12 cellular contexts compared by ENCODE assay signal in the genomic region with DNA sequence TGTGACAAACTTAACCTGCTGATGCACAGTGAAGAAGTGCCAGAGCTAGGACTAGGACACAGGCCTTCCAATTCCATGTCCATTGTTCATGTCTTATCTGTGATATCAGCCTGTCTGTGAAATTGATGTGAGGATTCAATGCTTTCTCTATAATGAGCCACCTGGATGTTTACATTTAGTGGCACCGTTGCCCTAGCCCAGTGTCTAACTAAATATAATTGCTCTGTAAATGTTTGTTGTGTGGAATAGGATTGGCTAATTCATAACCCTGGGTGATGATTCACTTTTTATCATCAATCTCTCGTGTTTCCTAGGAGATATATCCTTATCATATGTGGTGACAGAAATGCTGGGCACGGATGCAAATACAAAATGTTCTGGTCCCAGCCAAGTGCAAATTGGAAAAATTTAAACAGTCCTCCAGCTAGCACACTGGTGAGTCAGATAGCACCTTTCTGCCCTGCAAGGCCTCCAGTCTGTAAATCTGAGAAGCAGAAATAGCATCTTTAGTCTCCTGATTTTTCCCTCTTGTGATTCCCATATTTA. TPM values are rescaled to one million over a fixed set of nuclear protein-coding genes. Genes with fewer than 3 reads are reported as not detected.
DNase-seq lines count a peak whose midpoint lies in the region; ATAC-seq and TF ChIP-seq lines count a peak whose summit lies in the region.
"Had no signal": no experiment of that assay in that cellular context is flagged by ENCODE, and none has a peak within 500 bp of the region (broad histone marks: within the 10 kb centered on the region; RNA-seq: fewer than 3 reads in every experiment).

No MANE protein-coding gene starts in this region.

- H3K27me3 Mint-ChIP-seq in activated naive CD4-positive, alpha-beta T cell treated with anti-CD3 and anti-CD28 coated beads for 36 hours (ENCODE audit: low read depth), result peaks cover 7% of the 10 kb centered on the region

- H3K4me3 Mint-ChIP-seq in activated naive CD4-positive, alpha-beta T cell treated with anti-CD3 and anti-CD28 coated beads for 36 hours, result no peak overlapping the region
- H3K4me3 Mint-ChIP-seq: activated CD4-positive, alpha-beta T cell treated with anti-CD3 and anti-CD28 coated beads, Interleukin-2, amount 10 ng/mL, durations not matched to agents 7 days and 5 days had no signal

- CTCF ChIA-PET in activated naive CD4-positive, alpha-beta T cell treated with anti-CD3 and anti-CD28 coated beads for 36 hours (lab: Charles Lee), result no interaction called here

- no peaks in the 10 kb centered on the region for H3K36me3 Mint-ChIP-seq in activated naive CD4-positive, alpha-beta T cell treated with anti-CD3 and anti-CD28 coated beads for 36 hours (ENCODE audit: low read depth)

- no peak for TF ChIP-seq CTCF in GM20000 (IDR thresholded peaks at IDR 0.05; ENCODE audit: extremely low read depth, missing control alignments)

- DNase-seq in A172 (ENCODE audit: low spot score) (peak; percentile 95), HS-5 (ENCODE audit: low read depth) (peak; percentile 71), NCI-H748 treated with DMSO at 0.1 percent for 48 hours (lab: John Stamatoyannopoulos, UW) (peak; percentile 98), fibroblast of gingiva (ENCODE audit: low read depth) (peak; percentile 37), GM20000 (ENCODE audit: low spot score) (no peak), hepatic stellate cell (ENCODE audit: low spot score) (no peak)
- no peak for DNase-seq in activated naive CD4-positive, alpha-beta T cell treated with anti-CD3 and anti-CD28 coated beads for 36 hours
- DNase-seq: activated CD4-positive, alpha-beta T cell treated with anti-CD3 and anti-CD28 coated beads, Interleukin-2, amount 10 ng/mL, durations not matched to agents 7 days and 5 days; central memory CD4-positive, alpha-beta T cell; NCI-H187; stomach had no signal

- no peaks in the 10 kb centered on the region for H3K9me3 Mint-ChIP-seq in activated naive CD4-positive, alpha-beta T cell treated with anti-CD3 and anti-CD28 coated beads for 36 hours
- H3K9me3 Mint-ChIP-seq: activated CD4-positive, alpha-beta T cell treated with anti-CD3 and anti-CD28 coated beads, Interleukin-2, amount 10 ng/mL, durations not matched to agents 7 days and 5 days had no signal

- H3K27ac Mint-ChIP-seq in activated naive CD4-positive, alpha-beta T cell treated with anti-CD3 and anti-CD28 coated beads for 36 hours, result no peak overlapping the region
- H3K27ac Mint-ChIP-seq: activated CD4-positive, alpha-beta T cell treated with anti-CD3 and anti-CD28 coated beads, Interleukin-2, amount 10 ng/mL, durations not matched to agents 7 days and 5 days had no signal

- intact Hi-C loops in activated naive CD4-positive, alpha-beta T cell treated with anti-CD3 and anti-CD28 coated beads for 36 hours (cut with micrococcal nuclease), result no loop called here

- H3K4me1 Mint-ChIP-seq in activated naive CD4-positive, alpha-beta T cell treated with anti-CD3 and anti-CD28 coated beads for 36 hours (ENCODE audit: low read depth), result no peaks in the 10 kb centered on the region
- H3K4me1 Mint-ChIP-seq: activated CD4-positive, alpha-beta T cell treated with anti-CD3 and anti-CD28 coated beads, Interleukin-2, amount 10 ng/mL, durations not matched to agents 7 days and 5 days had no signal

- no peak for ATAC-seq in GM21737 (IDR thresholded peaks at IDR 0.05; ENCODE audit: unreplicated experiment)

RNA-seq across cellular contexts. Expression of a gene that starts 46.9 kb away (rescaled TPM):
- 189 and 195 TPM in 2 replicates for total RNA-seq in A172 (2014; rRNA removed; shearing (Covaris generic))
- under 1 TPM; 0.05 to 0.07 TPM for total RNA-seq in activated naive CD4-positive, alpha-beta T cell treated with anti-CD3 and anti-CD28 coated beads for 36 hours

Comparison
In these comparisons a context has a peak if more than half of its experiments do, and no peak if none do; other contexts are left out.
1. DNase-seq: peak in A172 (single experiment), HS-5 (single experiment), NCI-H748 treated with DMSO at 0.1 percent for 48 hours (single experiment) and fibroblast of gingiva (single experiment); none in GM20000 (single experiment), hepatic stellate cell (single experiment) and activated naive CD4-positive, alpha-beta T cell treated with anti-CD3 and anti-CD28 coated beads for 36 hours (single experiment).
2. RNA of a gene that starts 46.9 kb away (total RNA-seq): 189 to 195 TPM in A172; 0.05 to 0.07 TPM in activated naive CD4-positive, alpha-beta T cell treated with anti-CD3 and anti-CD28 coated beads for 36 hours; every median in the first group is over 100 times any median in the second.